In the genomic region with DNA sequence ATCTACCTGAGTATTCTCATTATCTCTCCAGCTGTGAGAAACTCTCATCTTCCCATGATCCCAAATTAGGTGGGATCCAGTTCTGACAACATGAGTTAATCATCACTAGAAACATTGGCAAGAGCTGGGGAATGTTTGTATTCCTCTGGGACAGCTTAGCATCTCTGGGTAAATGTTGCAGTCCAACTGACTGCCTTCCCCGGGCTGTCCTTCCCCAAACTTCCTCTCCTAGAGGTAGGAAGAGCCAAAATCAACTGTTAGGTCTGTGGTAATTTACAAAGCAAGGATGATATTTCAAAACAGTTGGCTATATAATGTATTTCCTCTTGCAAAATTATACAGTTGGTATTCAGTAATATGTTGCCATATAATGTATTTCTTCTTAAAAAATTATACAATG, we compare ENCODE assay signal across 12 cellular contexts.
DNase-seq lines count a peak whose midpoint lies in the region; ATAC-seq and TF ChIP-seq lines count a peak whose summit lies in the region.
"Had no signal": no experiment of that assay in that cellular context is flagged by ENCODE, and none has a peak within 500 bp of the region (broad histone marks: within the 10 kb centered on the region; RNA-seq: fewer than 3 reads in every experiment).

No MANE protein-coding gene starts in this region.

- H3K9me3 Mint-ChIP-seq in activated T-helper 17 cell treated with anti-CD3 and anti-CD28 coated beads, Interleukin-2, amount 50 U/mL, for 72 hours, result no peaks in the 10 kb centered on the region
- H3K9me3 Mint-ChIP-seq: CD4-positive, alpha-beta T cell; stimulated activated naive CD8-positive, alpha-beta T cell treated with anti-CD3 and anti-CD28 coated beads, Interleukin-15, Interleukin-2, amounts not matched to agents 100 ng/mL and 50 ng/mL, for 24 hours had no signal

- DNase-seq in AML-193 (lab: John Stamatoyannopoulos, UW) (peak; percentile 90 to 94), NCI-H446 (lab: John Stamatoyannopoulos, UW) (peak; percentile 21 to 52), esophagus squamous epithelium (lab: John Stamatoyannopoulos, UW) (no peak), omental fat pad (ENCODE audit: low spot score) (no peak), dorsolateral prefrontal cortex (no peak), substantia nigra (lab: John Stamatoyannopoulos, UW) (no peak)
- DNase-seq: activated CD8-positive, alpha-beta memory T cell treated with anti-CD3 and anti-CD28 coated beads, Interleukin-2, amount 50 U/mL, for 48 hours; CD4-positive, alpha-beta T cell; NCI-H2081 treated with DMSO at 0.1 percent for 48 hours had no signal

- intact Hi-C loops in esophagus squamous epithelium (cut with DNase I), result no loop called here
- intact Hi-C loops in dorsolateral prefrontal cortex (cut with DNase I), result no loop called here

- no peak overlapping the region for H3K4me3 Mint-ChIP-seq in activated T-helper 17 cell treated with anti-CD3 and anti-CD28 coated beads, Interleukin-2, amount 50 U/mL, for 72 hours
- H3K4me3 Mint-ChIP-seq: CD4-positive, alpha-beta T cell; stimulated activated naive CD8-positive, alpha-beta T cell treated with anti-CD3 and anti-CD28 coated beads, Interleukin-15, Interleukin-2, amounts not matched to agents 100 ng/mL and 50 ng/mL, for 24 hours had no signal

- peak overlapping the region in 3 of 4 donors; percentile 17 to 62 (median 44) for H3K27ac ChIP-seq in esophagus squamous epithelium
- H3K27ac ChIP-seq in dorsolateral prefrontal cortex, result peak overlapping the region in 7 of 59 donors; percentile 3 to 69 (median 16)
- H3K27ac ChIP-seq in substantia nigra (ENCODE audit: low read depth, low read length, poor library complexity, severe bottlenecking), result no peak overlapping the region

- ATAC-seq in omental fat pad (ENCODE audit: low FRiP score) (peak; percentile 46), HG02623 (IDR thresholded peaks at IDR 0.05; ENCODE audit: unreplicated experiment) (no peak)
- ATAC-seq in activated T-helper 17 cell treated with anti-CD3 and anti-CD28 coated beads, Interleukin-2, amount 50 U/mL, for 72 hours (replicated peaks), result no peak

- H3K4me3 ChIP-seq in esophagus squamous epithelium, result no peak overlapping the region
- no peak overlapping the region for H3K4me3 ChIP-seq in dorsolateral prefrontal cortex

- no peaks in the 10 kb centered on the region for H3K27me3 ChIP-seq in esophagus squamous epithelium
- no peaks in the 10 kb centered on the region for H3K27me3 ChIP-seq in dorsolateral prefrontal cortex

- no peaks in the 10 kb centered on the region for H3K9me3 ChIP-seq in esophagus squamous epithelium

- TF ChIP-seq POLR2A in esophagus squamous epithelium (IDR thresholded peaks at IDR 0.05), result no peak

- H3K27ac Mint-ChIP-seq in activated T-helper 17 cell treated with anti-CD3 and anti-CD28 coated beads, Interleukin-2, amount 50 U/mL, for 72 hours, result no peak overlapping the region

- H3K4me1 ChIP-seq in esophagus squamous epithelium, result peaks cover 11 to 58% (median 28%) of the 10 kb centered on the region in 3 donors

- 39 to 50% methylated on average over 1 of the region's 1 CpG for WGBS in esophagus squamous epithelium, 2 donors

- H3K27me3 Mint-ChIP-seq in activated T-helper 17 cell treated with anti-CD3 and anti-CD28 coated beads, Interleukin-2, amount 50 U/mL, for 72 hours, result no peaks in the 10 kb centered on the region
- H3K27me3 Mint-ChIP-seq: CD4-positive, alpha-beta T cell; stimulated activated naive CD8-positive, alpha-beta T cell treated with anti-CD3 and anti-CD28 coated beads, Interleukin-15, Interleukin-2, amounts not matched to agents 100 ng/mL and 50 ng/mL, for 24 hours had no signal

- H3K36me3 ChIP-seq in esophagus squamous epithelium, result peaks cover 0 to 22% (median 2%) of the 10 kb centered on the region in 3 donors

- peaks cover 20% of the 10 kb centered on the region for H3K4me1 Mint-ChIP-seq in activated T-helper 17 cell treated with anti-CD3 and anti-CD28 coated beads, Interleukin-2, amount 50 U/mL, for 72 hours

- TF ChIP-seq CTCF in esophagus squamous epithelium (IDR thresholded peaks at IDR 0.05), result no peak
- TF ChIP-seq CTCF in omental fat pad (IDR thresholded peaks at IDR 0.05), result no peak
- no peak for TF ChIP-seq CTCF in dorsolateral prefrontal cortex (IDR thresholded peaks at IDR 0.05 in 54 of 56, conservative IDR thresholded peaks at IDR 0.05 in 2 of 56; ENCODE audit: low read depth in 1 of 56, partially characterized antibody in 56 of 56)

- H3K36me3 Mint-ChIP-seq in activated T-helper 17 cell treated with anti-CD3 and anti-CD28 coated beads, Interleukin-2, amount 50 U/mL, for 72 hours (ENCODE audit: low read depth), result peaks cover 71% of the 10 kb centered on the region

Comparison
In these comparisons a context has a peak if more than half of its experiments do, and no peak if none do; other contexts are left out.
1. DNase-seq: peak in AML-193 (2 of 2) and NCI-H446 (2 of 2); none in esophagus squamous epithelium (single experiment), omental fat pad (single experiment), dorsolateral prefrontal cortex (0 of 10) and substantia nigra (0 of 49).